ENCODE assay signal across 16 cellular contexts in genomic region chr2:150572961-150573395, GRCh38.
A peak's percentile ranks its signal among the peaks of the same experiment; 100 is the strongest.
DNase-seq lines count a peak whose midpoint lies in the region; ATAC-seq and TF ChIP-seq lines count a peak whose summit lies in the region.
"Had no signal": no experiment of that assay in that cellular context is flagged by ENCODE, and none has a peak within 500 bp of the region (broad histone marks: within the 10 kb centered on the region; RNA-seq: fewer than 3 reads in every experiment).

No MANE protein-coding gene starts in this region.

- no peak overlapping the region for H3K27ac Mint-ChIP-seq in nephron progenitor cell
- H3K27ac Mint-ChIP-seq: nephron had no signal

- peaks cover 6% of the 10 kb centered on the region for H3K36me3 Mint-ChIP-seq in nephron progenitor cell (ENCODE audit: low read depth)

- TF ChIP-seq EP300 in upper lobe of left lung (IDR thresholded peaks at IDR 0.05): no peak

- TF ChIP-seq CTCF in GM10248 (IDR thresholded peaks at IDR 0.05; ENCODE audit: control extremely low read depth, extremely low read depth, low read depth, missing control alignments) (no peak), upper lobe of left lung (IDR thresholded peaks at IDR 0.05) (no peak), nephron progenitor cell (IDR thresholded peaks at IDR 0.05) (no peak)

- no peak overlapping the region for H3K4me3 Mint-ChIP-seq in nephron progenitor cell
- H3K4me3 Mint-ChIP-seq: nephron had no signal

- CTCF ChIA-PET in GM10248 (lab: Yijun Ruan, JAX): no interaction called here

- no peak overlapping the region for H3K27ac ChIP-seq in upper lobe of left lung
- H3K27ac ChIP-seq: upper lobe of right lung had no signal

- POLR2A ChIA-PET in GM10248 (lab: Yijun Ruan, JAX): no interaction called here

- ATAC-seq in GM19328 (IDR thresholded peaks at IDR 0.05; ENCODE audit: unreplicated experiment): peak; percentile 88
- peak; percentile 87 for ATAC-seq in HG02678 (IDR thresholded peaks at IDR 0.05; ENCODE audit: unreplicated experiment)
- ATAC-seq in HG03439 (IDR thresholded peaks at IDR 0.05; ENCODE audit: unreplicated experiment): peak; percentile 99
- ATAC-seq in HG03135 (IDR thresholded peaks at IDR 0.05; ENCODE audit: unreplicated experiment): no peak
- ATAC-seq in upper lobe of left lung (ENCODE audit: low FRiP score in 2 of 2): no peak
- ATAC-seq: upper lobe of right lung had no signal

- peaks cover 0 to under 1% (median under 1%) of the 10 kb centered on the region in 4 donors for H3K9me3 ChIP-seq in upper lobe of left lung
- H3K9me3 ChIP-seq: upper lobe of right lung had no signal

- no peaks in the 10 kb centered on the region for H3K27me3 ChIP-seq in upper lobe of left lung
- H3K27me3 ChIP-seq: upper lobe of right lung had no signal

- H3K4me1 ChIP-seq in upper lobe of left lung: no peaks in the 10 kb centered on the region
- H3K4me1 ChIP-seq: upper lobe of right lung had no signal

- peaks cover 4% of the 10 kb centered on the region for H3K4me1 Mint-ChIP-seq in nephron progenitor cell

- H3K27me3 Mint-ChIP-seq in nephron progenitor cell (ENCODE audit: low read depth, poor library complexity): peaks cover 7% of the 10 kb centered on the region

- H3K9me3 Mint-ChIP-seq in nephron progenitor cell: peaks cover 21% of the 10 kb centered on the region

- H3K36me3 ChIP-seq in upper lobe of left lung: no peaks in the 10 kb centered on the region
- H3K36me3 ChIP-seq: upper lobe of right lung had no signal

- TF ChIP-seq POLR2A in upper lobe of left lung (IDR thresholded peaks at IDR 0.05): no peak

- DNase-seq in GM10248 (ENCODE audit: extremely low spot score) (peak; percentile 19), cerebellum (ENCODE audit: low spot score) (no peak), upper lobe of left lung (no peak), nephron progenitor cell (no peak)
- DNase-seq: activated CD8-positive, alpha-beta memory T cell treated with anti-CD3 and anti-CD28 coated beads, Interleukin-2, amount 50 U/mL, for 48 hours; aorta; DMS 273 treated with DMSO at 0.1 percent for 48 hours; KBM-7; NCI-H2171; upper lobe of right lung had no signal

- H3K4me3 ChIP-seq in upper lobe of left lung: no peak overlapping the region
- H3K4me3 ChIP-seq: skin epidermis, upper lobe of right lung had no signal

Comparison
In these comparisons a context has a peak if more than half of its experiments do, and no peak if none do; other contexts are left out.
1. ATAC-seq: peak in GM19328 (single experiment), HG02678 (single experiment) and HG03439 (single experiment); none in HG03135 (single experiment) and upper lobe of left lung (0 of 2).